Comparison of ENCODE assay signal across 1 cellular context in the genomic region with DNA sequence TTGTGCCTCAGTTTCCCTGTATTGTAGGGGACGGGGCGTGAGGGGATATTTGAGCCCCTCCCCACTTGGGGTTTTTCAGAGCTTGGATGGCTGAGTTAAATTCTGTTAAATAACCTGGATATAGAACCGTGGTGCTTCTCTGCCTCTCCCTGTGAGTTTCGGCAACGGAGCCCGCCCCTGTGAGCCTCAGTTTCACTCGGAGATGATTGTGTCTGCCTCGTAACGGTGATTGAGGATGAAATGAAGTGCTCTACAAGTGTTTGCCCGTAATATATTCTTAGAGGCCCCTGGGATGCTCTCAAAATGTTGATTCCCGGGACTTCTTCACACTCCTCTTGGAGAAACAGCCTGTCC.
TF ChIP-seq lines count a peak whose summit lies in the region.

No MANE protein-coding gene starts in this region.

TF ChIP-seq in GM12878, 131 proteins besides CTCF, POLR2A, EP300 and RAD21:
- TF ChIP-seq IKZF1 (conservative IDR thresholded peaks at IDR 0.05) (peak; percentile 2; the same call in 1 of the 2 replicates), TCF7 (IDR thresholded peaks at IDR 0.05; ENCODE audit: borderline replicate concordance) (no peak), SIX5 (IDR thresholded peaks at IDR 0.05; ENCODE audit: low read depth, low read length, severe bottlenecking) (no peak), MYB (IDR thresholded peaks at IDR 0.05; ENCODE audit: borderline replicate concordance, low read depth, low read length) (no peak), SMC3 (IDR thresholded peaks at IDR 0.05; ENCODE audit: borderline replicate concordance, low read length) (no peak), SMARCA5 (IDR thresholded peaks at IDR 0.05) (0 out of 2 replicates have a peak, but pooled peaks have one; percentile 13), EGR1 (IDR thresholded peaks at IDR 0.05; ENCODE audit: borderline replicate concordance in 1 of 2, low read depth in 2 of 2, low read length in 2 of 2) (no peak), EED (IDR thresholded peaks at IDR 0.05; ENCODE audit: low read depth) (no peak), TARDBP (IDR thresholded peaks at IDR 0.05; ENCODE audit: borderline replicate concordance) (no peak), CBX3 (IDR thresholded peaks at IDR 0.05; ENCODE audit: borderline replicate concordance, low read depth) (no peak), KAT2A (conservative IDR thresholded peaks at IDR 0.05; ENCODE audit: control insufficient read depth, low read depth, low read length) (no peak)
- TF ChIP-seq, protein P1, sequence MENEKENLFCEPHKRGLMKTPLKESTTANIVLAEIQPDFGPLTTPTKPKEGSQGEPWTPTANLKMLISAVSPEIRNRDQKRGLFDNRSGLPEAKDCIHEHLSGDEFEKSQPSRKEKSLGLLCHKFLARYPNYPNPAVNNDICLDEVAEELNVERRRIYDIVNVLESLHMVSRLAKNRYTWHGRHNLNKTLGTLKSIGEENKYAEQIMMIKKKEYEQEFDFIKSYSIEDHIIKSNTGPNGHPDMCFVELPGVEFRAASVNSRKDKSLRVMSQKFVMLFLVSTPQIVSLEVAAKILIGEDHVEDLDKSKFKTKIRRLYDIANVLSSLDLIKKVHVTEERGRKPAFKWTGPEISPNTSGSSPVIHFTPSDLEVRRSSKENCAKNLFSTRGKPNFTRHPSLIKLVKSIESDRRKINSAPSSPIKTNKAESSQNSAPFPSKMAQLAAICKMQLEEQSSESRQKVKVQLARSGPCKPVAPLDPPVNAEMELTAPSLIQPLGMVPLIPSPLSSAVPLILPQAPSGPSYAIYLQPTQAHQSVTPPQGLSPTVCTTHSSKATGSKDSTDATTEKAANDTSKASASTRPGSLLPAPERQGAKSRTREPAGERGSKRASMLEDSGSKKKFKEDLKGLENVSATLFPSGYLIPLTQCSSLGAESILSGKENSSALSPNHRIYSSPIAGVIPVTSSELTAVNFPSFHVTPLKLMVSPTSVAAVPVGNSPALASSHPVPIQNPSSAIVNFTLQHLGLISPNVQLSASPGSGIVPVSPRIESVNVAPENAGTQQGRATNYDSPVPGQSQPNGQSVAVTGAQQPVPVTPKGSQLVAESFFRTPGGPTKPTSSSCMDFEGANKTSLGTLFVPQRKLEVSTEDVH (IDR thresholded peaks at IDR 0.05; ENCODE audit: low read depth, partially characterized antibody), result no peak
- TF ChIP-seq, protein P2, sequence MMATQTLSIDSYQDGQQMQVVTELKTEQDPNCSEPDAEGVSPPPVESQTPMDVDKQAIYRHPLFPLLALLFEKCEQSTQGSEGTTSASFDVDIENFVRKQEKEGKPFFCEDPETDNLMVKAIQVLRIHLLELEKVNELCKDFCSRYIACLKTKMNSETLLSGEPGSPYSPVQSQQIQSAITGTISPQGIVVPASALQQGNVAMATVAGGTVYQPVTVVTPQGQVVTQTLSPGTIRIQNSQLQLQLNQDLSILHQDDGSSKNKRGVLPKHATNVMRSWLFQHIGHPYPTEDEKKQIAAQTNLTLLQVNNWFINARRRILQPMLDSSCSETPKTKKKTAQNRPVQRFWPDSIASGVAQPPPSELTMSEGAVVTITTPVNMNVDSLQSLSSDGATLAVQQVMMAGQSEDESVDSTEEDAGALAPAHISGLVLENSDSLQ (IDR thresholded peaks at IDR 0.05), result no peak
- TF ChIP-seq, protein P3, sequence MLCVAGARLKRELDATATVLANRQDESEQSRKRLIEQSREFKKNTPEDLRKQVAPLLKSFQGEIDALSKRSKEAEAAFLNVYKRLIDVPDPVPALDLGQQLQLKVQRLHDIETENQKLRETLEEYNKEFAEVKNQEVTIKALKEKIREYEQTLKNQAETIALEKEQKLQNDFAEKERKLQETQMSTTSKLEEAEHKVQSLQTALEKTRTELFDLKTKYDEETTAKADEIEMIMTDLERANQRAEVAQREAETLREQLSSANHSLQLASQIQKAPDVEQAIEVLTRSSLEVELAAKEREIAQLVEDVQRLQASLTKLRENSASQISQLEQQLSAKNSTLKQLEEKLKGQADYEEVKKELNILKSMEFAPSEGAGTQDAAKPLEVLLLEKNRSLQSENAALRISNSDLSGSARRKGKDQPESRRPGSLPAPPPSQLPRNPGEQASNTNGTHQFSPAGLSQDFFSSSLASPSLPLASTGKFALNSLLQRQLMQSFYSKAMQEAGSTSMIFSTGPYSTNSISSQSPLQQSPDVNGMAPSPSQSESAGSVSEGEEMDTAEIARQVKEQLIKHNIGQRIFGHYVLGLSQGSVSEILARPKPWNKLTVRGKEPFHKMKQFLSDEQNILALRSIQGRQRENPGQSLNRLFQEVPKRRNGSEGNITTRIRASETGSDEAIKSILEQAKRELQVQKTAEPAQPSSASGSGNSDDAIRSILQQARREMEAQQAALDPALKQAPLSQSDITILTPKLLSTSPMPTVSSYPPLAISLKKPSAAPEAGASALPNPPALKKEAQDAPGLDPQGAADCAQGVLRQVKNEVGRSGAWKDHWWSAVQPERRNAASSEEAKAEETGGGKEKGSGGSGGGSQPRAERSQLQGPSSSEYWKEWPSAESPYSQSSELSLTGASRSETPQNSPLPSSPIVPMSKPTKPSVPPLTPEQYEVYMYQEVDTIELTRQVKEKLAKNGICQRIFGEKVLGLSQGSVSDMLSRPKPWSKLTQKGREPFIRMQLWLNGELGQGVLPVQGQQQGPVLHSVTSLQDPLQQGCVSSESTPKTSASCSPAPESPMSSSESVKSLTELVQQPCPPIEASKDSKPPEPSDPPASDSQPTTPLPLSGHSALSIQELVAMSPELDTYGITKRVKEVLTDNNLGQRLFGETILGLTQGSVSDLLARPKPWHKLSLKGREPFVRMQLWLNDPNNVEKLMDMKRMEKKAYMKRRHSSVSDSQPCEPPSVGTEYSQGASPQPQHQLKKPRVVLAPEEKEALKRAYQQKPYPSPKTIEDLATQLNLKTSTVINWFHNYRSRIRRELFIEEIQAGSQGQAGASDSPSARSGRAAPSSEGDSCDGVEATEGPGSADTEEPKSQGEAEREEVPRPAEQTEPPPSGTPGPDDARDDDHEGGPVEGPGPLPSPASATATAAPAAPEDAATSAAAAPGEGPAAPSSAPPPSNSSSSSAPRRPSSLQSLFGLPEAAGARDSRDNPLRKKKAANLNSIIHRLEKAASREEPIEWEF (IDR thresholded peaks at IDR 0.05; ENCODE audit: insufficient replicate concordance, low read depth, low read length), result no peak
